Comparison of ENCODE assay signal across 14 cellular contexts in genomic region chr9:81592890-81593271, GRCh38.
DNase-seq lines count a peak whose midpoint lies in the region; ATAC-seq and TF ChIP-seq lines count a peak whose summit lies in the region.
"Had no signal": no experiment of that assay in that cellular context is flagged by ENCODE, and none has a peak within 500 bp of the region (broad histone marks: within the 10 kb centered on the region; RNA-seq: fewer than 3 reads in every experiment).

No MANE protein-coding gene starts in this region.

- DNase-seq in NCI-H69 (lab: John Stamatoyannopoulos, UW) (peak; percentile 35), head of caudate nucleus (peak in 31 of 42 donors; percentile 11 to 72 (median 35)), naive B cell (peak; percentile 44), type B pancreatic cell (ENCODE audit: extremely low spot score, unreplicated experiment) (no peak), iPS-NIHi7 (ENCODE audit: extremely low spot score) (no peak)
- DNase-seq: CD8-positive, alpha-beta memory T cell; effector memory CD8-positive, alpha-beta T cell; KG1; mammary epithelial cell; stimulated activated CD4-positive, alpha-beta T cell treated with anti-CD3 and anti-CD28 coated beads, Interleukin-4, amount 100 ng/mL, for 4 hours; stimulated activated naive CD4-positive, alpha-beta T cell treated with Interleukin-2 at 50 U/mL for 16 hours had no signal

- H3K27me3 Mint-ChIP-seq in naive B cell (no peaks in the 10 kb centered on the region), type B pancreatic cell (peaks cover 4% of the 10 kb centered on the region)
- H3K27me3 Mint-ChIP-seq: CD8-positive, alpha-beta memory T cell; effector memory CD8-positive, alpha-beta T cell had no signal

- peaks cover 44 to 56% (median 49%) of the 10 kb centered on the region in 3 donors for H3K4me1 Mint-ChIP-seq in naive B cell
- H3K4me1 Mint-ChIP-seq in type B pancreatic cell (ENCODE audit: unreplicated experiment): peaks cover 45% of the 10 kb centered on the region

- H3K27ac Mint-ChIP-seq in naive B cell: peak overlapping the region in 3 of 6 donors; percentile 54 to 88 (median 76)
- peak overlapping the region; percentile 51 for H3K27ac Mint-ChIP-seq in type B pancreatic cell
- H3K27ac Mint-ChIP-seq: activated T-helper 2 cell treated with anti-CD3 and anti-CD28 coated beads, Interferon-gamma antibody, Interleukin-2, Interleukin-4, amounts not matched to agents 10 μg/mL and 5 μg/mL and 100 μg/mL, durations not matched to agents 14 hours and 24 hours and 36 hours had no signal

- peaks cover 0 to 2% (median 0%) of the 10 kb centered on the region in 7 donors for H3K9me3 Mint-ChIP-seq in naive B cell
- H3K9me3 Mint-ChIP-seq in type B pancreatic cell: peaks cover 8% of the 10 kb centered on the region
- H3K9me3 Mint-ChIP-seq: activated T-helper 2 cell treated with anti-CD3 and anti-CD28 coated beads, Interferon-gamma antibody, Interleukin-2, Interleukin-4, amounts not matched to agents 10 μg/mL and 5 μg/mL and 100 μg/mL, durations not matched to agents 14 hours and 24 hours and 36 hours had no signal

- H3K4me3 Mint-ChIP-seq in naive B cell (peak overlapping the region; percentile 23 to 76 (median 61)), type B pancreatic cell (no peak overlapping the region)
- H3K4me3 Mint-ChIP-seq: CD8-positive, alpha-beta memory T cell; effector memory CD8-positive, alpha-beta T cell had no signal

- H3K36me3 Mint-ChIP-seq in naive B cell (peaks cover 15 to 21% of the 10 kb centered on the region in 2 donors), type B pancreatic cell (peaks cover 76% of the 10 kb centered on the region)

- TF ChIP-seq CTCF in type B pancreatic cell (conservative IDR thresholded peaks at IDR 0.05): no peak

- intact Hi-C loops in head of caudate nucleus (cut with DNase I): no loop called here

- ATAC-seq in naive B cell (ENCODE audit: low read depth in 2 of 2) (peak; percentile 51 to 62), HG02623 (IDR thresholded peaks at IDR 0.05; ENCODE audit: unreplicated experiment) (no peak), GM18511 (IDR thresholded peaks at IDR 0.05; ENCODE audit: unreplicated experiment) (no peak)
- ATAC-seq: effector memory CD8-positive, alpha-beta T cell had no signal

Comparison
In these comparisons a context has a peak if more than half of its experiments do, and no peak if none do; other contexts are left out.
1. DNase-seq: peak in NCI-H69 (single experiment), head of caudate nucleus (31 of 42) and naive B cell (single experiment); none in type B pancreatic cell (single experiment) and iPS-NIHi7 (single experiment).
2. ATAC-seq: peak in naive B cell (2 of 2); none in HG02623 (single experiment) and GM18511 (single experiment).